19 cellular contexts compared by ENCODE assay signal in the genomic region with DNA sequence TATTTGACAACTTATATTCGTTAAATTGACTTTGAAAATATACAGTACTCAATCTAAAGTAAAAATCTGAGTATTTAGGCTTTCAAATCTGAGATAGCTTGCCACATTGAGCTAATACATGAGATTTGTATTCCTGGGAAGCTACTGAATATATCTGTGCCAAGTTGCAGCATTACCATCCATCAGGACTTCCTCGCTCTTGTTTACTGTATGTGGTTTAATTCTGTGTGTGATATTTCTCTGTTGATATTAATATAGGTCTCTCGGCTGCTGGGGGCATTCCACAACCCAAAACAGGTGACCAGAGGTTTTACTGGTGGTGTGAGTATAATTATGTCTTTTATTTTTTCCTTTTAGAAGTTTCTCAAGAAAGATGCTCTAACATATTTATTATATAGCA. TPM values are rescaled to one million over a fixed set of nuclear protein-coding genes. Genes with fewer than 3 reads are reported as not detected.
A peak's percentile ranks its signal among the peaks of the same experiment; 100 is the strongest.
DNase-seq lines count a peak whose midpoint lies in the region; ATAC-seq and TF ChIP-seq lines count a peak whose summit lies in the region.
"Had no signal": no experiment of that assay in that cellular context is flagged by ENCODE, and none has a peak within 500 bp of the region (broad histone marks: within the 10 kb centered on the region; RNA-seq: fewer than 3 reads in every experiment).

No MANE protein-coding gene starts in this region.

- no peak for TF ChIP-seq EP300 in sigmoid colon (IDR thresholded peaks at IDR 0.05)

- H3K9me3 Mint-ChIP-seq in central memory CD8-positive, alpha-beta T cell, result no peaks in the 10 kb centered on the region
- H3K9me3 Mint-ChIP-seq in endodermal cell, result no peaks in the 10 kb centered on the region
- H3K9me3 Mint-ChIP-seq: GM23338 had no signal

- no peaks in the 10 kb centered on the region for H3K27me3 ChIP-seq in right atrium auricular region
- H3K27me3 ChIP-seq in sigmoid colon, result no peaks in the 10 kb centered on the region
- no peaks in the 10 kb centered on the region for H3K27me3 ChIP-seq in vagina
- H3K27me3 ChIP-seq in endodermal cell (ENCODE audit: control insufficient read depth, insufficient read depth, low read length, poor library complexity, severe bottlenecking), result no peaks in the 10 kb centered on the region

- no peak for ATAC-seq in Right ventricle myocardium inferior
- no peak for ATAC-seq in central memory CD8-positive, alpha-beta T cell (replicated peaks; ENCODE audit: extremely low read depth, poor library complexity, severe bottlenecking)
- ATAC-seq: GM23338, HCT116 had no signal

- TF ChIP-seq CTCF in right atrium auricular region (IDR thresholded peaks at IDR 0.05), result no peak
- no peak for TF ChIP-seq CTCF in sigmoid colon (IDR thresholded peaks at IDR 0.05)
- TF ChIP-seq CTCF in vagina (IDR thresholded peaks at IDR 0.05), result no peak
- TF ChIP-seq CTCF in endodermal cell (conservative IDR thresholded peaks at IDR 0.05), result no peak

- peaks cover 32% of the 10 kb centered on the region for H3K36me3 ChIP-seq in right atrium auricular region
- H3K36me3 ChIP-seq in sigmoid colon, result peaks cover 0 to 37% (median 16%) of the 10 kb centered on the region in 4 donors
- H3K36me3 ChIP-seq in vagina, result peaks cover 0 to 15% of the 10 kb centered on the region in 2 donors
- H3K36me3 ChIP-seq in endodermal cell (ENCODE audit: control insufficient read depth, insufficient read depth, low read length), result peaks cover 10% of the 10 kb centered on the region

- no peak overlapping the region for H3K9ac ChIP-seq in endodermal cell (ENCODE audit: extremely low read depth, low read length, poor library complexity, severe bottlenecking)

- no peaks in the 10 kb centered on the region for H3K27me3 Mint-ChIP-seq in central memory CD8-positive, alpha-beta T cell
- H3K27me3 Mint-ChIP-seq in endodermal cell (ENCODE audit: insufficient read depth), result no peaks in the 10 kb centered on the region

- 87 to 94% methylated on average over 3 of the region's 3 CpGs for WGBS in sigmoid colon, 2 donors
- 80 to 100% methylated on average over 1 to 2 of the region's 3 CpGs for WGBS in endodermal cell (ENCODE audit: insufficient coverage in 1 of 2, insufficient read length in 1 of 2), 2 experiments

- H3K27ac Mint-ChIP-seq in central memory CD8-positive, alpha-beta T cell (ENCODE audit: low read depth), result peak overlapping the region; percentile 62
- H3K27ac Mint-ChIP-seq in endodermal cell, result no peak overlapping the region
- H3K27ac Mint-ChIP-seq: GM23338 had no signal

- intact Hi-C loops in Right ventricle myocardium inferior (cut with DNase I), result no loop called here
- intact Hi-C loops in sigmoid colon (cut with DNase I), result no loop called here
- intact Hi-C loops in vagina (cut with DNase I), result no loop called here

- H3K27ac ChIP-seq in right atrium auricular region (peak overlapping the region; percentile 49 to 75), sigmoid colon (peak overlapping the region in 3 of 4 donors; percentile 36 to 57 (median 55)), vagina (peak overlapping the region; percentile 36), endodermal cell (ENCODE audit: low read depth, low read length) (no peak overlapping the region), caudate nucleus (ENCODE audit: low read depth, low read length) (no peak overlapping the region)
- H3K27ac ChIP-seq: C4-2B, RWPE1 had no signal

- no peak overlapping the region for H3K4me3 Mint-ChIP-seq in central memory CD8-positive, alpha-beta T cell
- no peak overlapping the region for H3K4me3 Mint-ChIP-seq in endodermal cell
- H3K4me3 Mint-ChIP-seq: GM23338 had no signal

- peaks cover 20% of the 10 kb centered on the region for H3K36me3 Mint-ChIP-seq in central memory CD8-positive, alpha-beta T cell (ENCODE audit: insufficient read depth)
- H3K36me3 Mint-ChIP-seq in endodermal cell (ENCODE audit: low read depth), result peaks cover 14% of the 10 kb centered on the region

- no peaks in the 10 kb centered on the region for H3K9me3 ChIP-seq in right atrium auricular region
- no peaks in the 10 kb centered on the region for H3K9me3 ChIP-seq in sigmoid colon
- H3K9me3 ChIP-seq in vagina, result no peaks in the 10 kb centered on the region
- no peaks in the 10 kb centered on the region for H3K9me3 ChIP-seq in endodermal cell (ENCODE audit: control insufficient read depth, low read length)

- DNase-seq in right atrium auricular region (ENCODE audit: low spot score) (no peak), Right ventricle myocardium inferior (ENCODE audit: missing footprints) (no peak), sigmoid colon (no peak), vagina (ENCODE audit: extremely low spot score in 2 of 2) (no peak), endodermal cell (no peak), globus pallidus (ENCODE audit: low spot score) (no peak), caudate nucleus (lab: John Stamatoyannopoulos, UW) (no peak)
- DNase-seq in central memory CD8-positive, alpha-beta T cell (ENCODE audit: low spot score in 2 of 2), result no peak
- DNase-seq: GDM1, NCI-H1436 treated with DMSO at 0.1 percent for 48 hours, NCI-H2029 treated with DMSO at 0.1 percent for 48 hours, NCI-H2171 treated with DMSO at 0.1 percent for 48 hours, NCI-H446 treated with DMSO at 0.1 percent for 48 hours, NCI-H748 treated with DMSO at 0.1 percent for 48 hours, PC-3 had no signal

- H3K4me1 Mint-ChIP-seq in central memory CD8-positive, alpha-beta T cell, result peaks cover 14% of the 10 kb centered on the region
- H3K4me1 Mint-ChIP-seq in endodermal cell, result peaks cover 27% of the 10 kb centered on the region

- TF ChIP-seq POLR2A in sigmoid colon (IDR thresholded peaks at IDR 0.05), result no peak
- TF ChIP-seq POLR2A in vagina (IDR thresholded peaks at IDR 0.05), result no peak

- peaks cover 0 to 41% of the 10 kb centered on the region in 2 donors for H3K4me1 ChIP-seq in right atrium auricular region
- H3K4me1 ChIP-seq in sigmoid colon, result peaks cover 0 to 32% (median 24%) of the 10 kb centered on the region in 4 donors
- peaks cover 45% of the 10 kb centered on the region for H3K4me1 ChIP-seq in vagina
- H3K4me1 ChIP-seq in endodermal cell (ENCODE audit: control insufficient read depth, insufficient read depth, low read length), result no peaks in the 10 kb centered on the region

- H3K4me3 ChIP-seq in right atrium auricular region (no peak overlapping the region), sigmoid colon (no peak overlapping the region), vagina (no peak overlapping the region), endodermal cell (ENCODE audit: low read length) (no peak overlapping the region)
- H3K4me3 ChIP-seq: GM23338 had no signal

RNA-seq across cellular contexts. Expression of a gene that starts 5.8 kb away (rescaled TPM):
- 100 to 1,000 TPM; 188 to 352 TPM for total RNA-seq in right atrium auricular region
- total RNA-seq in Right ventricle myocardium inferior, result 425 TPM
- total RNA-seq in sigmoid colon, result 100 to 1,000 TPM in 1 of 4 donors, 10 to 100 TPM in 3; 74.9 to 106 (median 93.9) TPM
- polyA plus RNA-seq in sigmoid colon, result 10 to 100 TPM; 78.1 to 85.1 (median 79.5) TPM
- total RNA-seq in vagina, result 60.2 TPM
- total RNA-seq in endodermal cell, result 10 to 100 TPM; 34.2 to 43.2 TPM
- polyA plus RNA-seq in endodermal cell (2013, experiment 1 of 2), result 16.1 TPM
- 16.9 TPM for polyA plus RNA-seq in endodermal cell (2013, experiment 2 of 2)

RNA-seq across cellular contexts. Expression of a gene that starts 23.7 kb away (rescaled TPM):
- total RNA-seq in right atrium auricular region (10 to 100 TPM; 37.2 to 38.6 TPM), Right ventricle myocardium inferior (21.2 TPM), sigmoid colon (10 to 100 TPM in 3 of 4 donors, 1 to 10 TPM in 1; 3.5 to 11.7 (median 10.4) TPM), vagina (13.0 TPM), endodermal cell (10 to 100 TPM; 40.6 to 41.7 TPM)
- polyA plus RNA-seq in sigmoid colon, result 10 to 100 TPM in 2 of 3 donors, 1 to 10 TPM in 1; 7.1 to 41.4 (median 16.9) TPM
- polyA plus RNA-seq in endodermal cell (2013, experiment 1 of 2), result 42.9 TPM
- polyA plus RNA-seq in endodermal cell (2013, experiment 2 of 2), result 38.6 TPM

Comparison
In these comparisons a context has a peak if more than half of its experiments do, and no peak if none do; other contexts are left out.
1. H3K27ac ChIP-seq: peak in right atrium auricular region (2 of 2), sigmoid colon (3 of 4) and vagina (single experiment); none in endodermal cell (single experiment) and caudate nucleus (single experiment).